Comparison of ENCODE assay signal across 11 cellular contexts in genomic region chr10:24344279-24344678, GRCh38.
DNase-seq lines count a peak whose midpoint lies in the region; ATAC-seq and TF ChIP-seq lines count a peak whose summit lies in the region.
"Had no signal": no experiment of that assay in that cellular context is flagged by ENCODE, and none has a peak within 500 bp of the region (broad histone marks: within the 10 kb centered on the region; RNA-seq: fewer than 3 reads in every experiment).

No MANE protein-coding gene starts in this region.

- H3K27me3 ChIP-seq in Panc1 (ENCODE audit: control insufficient read depth, insufficient read depth, low read length) = no peaks in the 10 kb centered on the region

- CTCF ChIA-PET in Panc1 (lab: Charles Lee) = interaction anchor here (0.6 kb wide), 1 partner anchor 375 kb away, joined by 3 read pairs; no protein-coding TSS in a partner anchor

- TF ChIP-seq CTCF in Panc1 (IDR thresholded peaks at IDR 0.05) (no peak), retinal pigment epithelial cell (conservative IDR thresholded peaks at IDR 0.05; ENCODE audit: low read depth, low read length) (no peak)

- intact Hi-C loops in Panc1 (cut with micrococcal nuclease; ENCODE audit: unreplicated experiment) = no loop called here

- peak; percentile 23 for DNase-seq in GF-D8 (lab: John Stamatoyannopoulos, UW)
- no peak for DNase-seq in Panc1 (ENCODE audit: low read depth, low spot score)
- peak; percentile 94 for DNase-seq in retinal pigment epithelial cell (ENCODE audit: low read depth)
- DNase-seq in activated CD8-positive, alpha-beta memory T cell treated with anti-CD3 and anti-CD28 coated beads, Interleukin-2, amount 50 U/mL, for 48 hours = no peak
- DNase-seq: activated CD4-positive, CD25-positive, alpha-beta regulatory T cell; naive thymus-derived CD8-positive, alpha-beta T cell; NCI-H2081 treated with DMSO at 0.1 percent for 48 hours had no signal

- POLR2A ChIA-PET in Panc1 (lab: Charles Lee) = interaction anchor here (0.6 kb wide), 1 partner anchor 52 kb away, joined by 3 read pairs; no protein-coding TSS in a partner anchor

- in situ Hi-C loops in Panc1 (cut with HindIII; ENCODE audit: low pct_unique_long_range_greater_than_20kb, low sequenced_read_pairs) = no loop called here

- no peak overlapping the region for H3K4me3 ChIP-seq in Panc1 (ENCODE audit: low read depth in 2 of 2, low read length in 2 of 2)
- H3K4me3 ChIP-seq in retinal pigment epithelial cell (ENCODE audit: low read length) = peak overlapping the region; percentile 20

- no TSS peak for BruUV-seq in Panc1 (replicated peaks; lab: Mats Ljungman, UMichigan)

- no peak for ATAC-seq in Panc1
- peak; percentile 77 for ATAC-seq in esophagus mucosa
- ATAC-seq in GM18870 (IDR thresholded peaks at IDR 0.05; ENCODE audit: unreplicated experiment) = no peak
- ATAC-seq in HG03442 (IDR thresholded peaks at IDR 0.05; ENCODE audit: unreplicated experiment) = no peak
- ATAC-seq in GM18861 (IDR thresholded peaks at IDR 0.05; ENCODE audit: unreplicated experiment) = no peak
- ATAC-seq: naive thymus-derived CD8-positive, alpha-beta T cell had no signal

- peak overlapping the region; percentile 35; the same call in 1 of the 2 replicates for H3K27ac ChIP-seq in Panc1 (ENCODE audit: low read length)

- H3K4me1 ChIP-seq in Panc1 (ENCODE audit: control insufficient read depth, insufficient read depth, low read length) = peaks cover 4% of the 10 kb centered on the region; the same call in 1 of the 2 replicates

- H3K9me3 ChIP-seq in Panc1 (ENCODE audit: control insufficient read depth, insufficient read depth, low read depth, low read length) = no peaks in the 10 kb centered on the region

- no peaks in the 10 kb centered on the region for H3K36me3 ChIP-seq in Panc1 (ENCODE audit: control insufficient read depth, insufficient read depth, low read length)

Comparison
In these comparisons a context has a peak if more than half of its experiments do, and no peak if none do; other contexts are left out.
1. DNase-seq: peak in GF-D8 (single experiment) and retinal pigment epithelial cell (single experiment); none in Panc1 (single experiment) and activated CD8-positive, alpha-beta memory T cell treated with anti-CD3 and anti-CD28 coated beads, Interleukin-2, amount 50 U/mL, for 48 hours (single experiment).